ENCODE assay signal across 1 cellular context in the genomic region with DNA sequence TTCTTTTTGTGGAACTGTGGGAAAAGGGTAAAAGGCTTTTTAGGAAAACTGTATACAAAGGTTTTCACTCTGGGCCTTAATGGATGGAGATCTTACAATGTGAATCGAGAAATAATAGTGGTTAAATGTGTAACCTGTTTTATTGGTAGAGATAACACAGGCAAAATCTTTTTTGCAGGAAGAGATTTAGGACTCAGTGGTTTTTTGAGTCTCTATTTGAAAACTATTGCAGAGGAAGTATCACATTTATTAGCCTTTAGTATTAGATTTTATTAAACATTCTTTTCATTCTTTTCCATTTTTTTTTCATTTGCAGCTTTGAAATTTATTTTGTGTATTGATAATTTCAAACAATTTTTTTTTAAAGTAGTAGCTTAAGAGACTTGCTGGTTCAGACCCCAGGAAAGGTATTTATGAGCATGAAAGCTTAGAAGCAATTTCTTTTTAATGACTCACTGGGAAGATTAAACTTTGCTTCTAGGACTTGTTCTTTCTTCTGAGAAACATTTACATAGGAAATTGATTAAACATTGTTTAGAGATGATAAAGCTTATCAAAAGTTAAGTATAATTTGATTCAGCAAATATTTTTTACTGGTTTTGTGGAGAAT.
TF ChIP-seq lines count a peak whose summit lies in the region.

No MANE protein-coding gene starts in this region.

TF ChIP-seq in IMR-90, 13 proteins besides CTCF, POLR2A, EP300 and RAD21:
- TF ChIP-seq CHD1 (IDR thresholded peaks at IDR 0.05; ENCODE audit: low read depth, low read length) = no peak
- TF ChIP-seq MAZ (IDR thresholded peaks at IDR 0.05; ENCODE audit: borderline replicate concordance, low read depth, low read length) = no peak
- no peak for TF ChIP-seq FOS (IDR thresholded peaks at IDR 0.05; ENCODE audit: low read depth, low read length)
- TF ChIP-seq, protein P1, sequence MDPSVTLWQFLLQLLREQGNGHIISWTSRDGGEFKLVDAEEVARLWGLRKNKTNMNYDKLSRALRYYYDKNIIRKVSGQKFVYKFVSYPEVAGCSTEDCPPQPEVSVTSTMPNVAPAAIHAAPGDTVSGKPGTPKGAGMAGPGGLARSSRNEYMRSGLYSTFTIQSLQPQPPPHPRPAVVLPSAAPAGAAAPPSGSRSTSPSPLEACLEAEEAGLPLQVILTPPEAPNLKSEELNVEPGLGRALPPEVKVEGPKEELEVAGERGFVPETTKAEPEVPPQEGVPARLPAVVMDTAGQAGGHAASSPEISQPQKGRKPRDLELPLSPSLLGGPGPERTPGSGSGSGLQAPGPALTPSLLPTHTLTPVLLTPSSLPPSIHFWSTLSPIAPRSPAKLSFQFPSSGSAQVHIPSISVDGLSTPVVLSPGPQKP (IDR thresholded peaks at IDR 0.05; ENCODE audit: borderline replicate concordance, low read depth, low read length) = no peak
- TF ChIP-seq RFX5 (IDR thresholded peaks at IDR 0.05; ENCODE audit: low read depth, low read length) = no peak
- TF ChIP-seq MAFK (IDR thresholded peaks at IDR 0.05; ENCODE audit: low read depth, low read length) = no peak
- TF ChIP-seq BHLHE40 (IDR thresholded peaks at IDR 0.05; ENCODE audit: low read depth, low read length) = no peak
- TF ChIP-seq NFE2L2 (IDR thresholded peaks at IDR 0.05; ENCODE audit: low read depth, low read length) = no peak
- TF ChIP-seq CEBPB (IDR thresholded peaks at IDR 0.05; ENCODE audit: low read depth, low read length) = no peak
- TF ChIP-seq, protein P2, sequence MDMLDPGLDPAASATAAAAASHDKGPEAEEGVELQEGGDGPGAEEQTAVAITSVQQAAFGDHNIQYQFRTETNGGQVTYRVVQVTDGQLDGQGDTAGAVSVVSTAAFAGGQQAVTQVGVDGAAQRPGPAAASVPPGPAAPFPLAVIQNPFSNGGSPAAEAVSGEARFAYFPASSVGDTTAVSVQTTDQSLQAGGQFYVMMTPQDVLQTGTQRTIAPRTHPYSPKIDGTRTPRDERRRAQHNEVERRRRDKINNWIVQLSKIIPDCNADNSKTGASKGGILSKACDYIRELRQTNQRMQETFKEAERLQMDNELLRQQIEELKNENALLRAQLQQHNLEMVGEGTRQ (IDR thresholded peaks at IDR 0.05; ENCODE audit: low read depth, low read length) = no peak
- TF ChIP-seq SMC3 (IDR thresholded peaks at IDR 0.05; ENCODE audit: low read depth, low read length) = no peak
- TF ChIP-seq MXI1 (IDR thresholded peaks at IDR 0.05; ENCODE audit: borderline replicate concordance, low read depth, low read length) = no peak
- TF ChIP-seq RCOR1 (IDR thresholded peaks at IDR 0.05; ENCODE audit: insufficient replicate concordance, low read length) = no peak
